11 cellular contexts compared by ENCODE assay signal in genomic region chr6:30507849-30508843, GRCh38. TPM values are rescaled to one million over a fixed set of nuclear protein-coding genes. Genes with fewer than 3 reads are reported as not detected.
A peak's percentile ranks its signal among the peaks of the same experiment; 100 is the strongest.
DNase-seq lines count a peak whose midpoint lies in the region; ATAC-seq and TF ChIP-seq lines count a peak whose summit lies in the region.
"Had no signal": no experiment of that assay in that cellular context is flagged by ENCODE, and none has a peak within 500 bp of the region (broad histone marks: within the 10 kb centered on the region; RNA-seq: fewer than 3 reads in every experiment).

No MANE protein-coding gene starts in this region.

- H3K27ac ChIP-seq in GM23248: no peak overlapping the region
- H3K27ac ChIP-seq: tibial nerve had no signal

- H4K20me1 ChIP-seq in GM23248 (ENCODE audit: insufficient read depth): no peaks in the 10 kb centered on the region

- H3F3A ChIP-seq in GM23248 (ENCODE audit: insufficient read depth): no peaks in the 10 kb centered on the region

- 80 to 84% methylated on average over 5 of the region's 5 CpGs for WGBS in GM23248 (ENCODE audit: low coverage in 1 of 2, low lambda C conversion rate in 2 of 2, missing lambda C conversion rate in 2 of 2), 2 experiments

- ATAC-seq in T-helper 17 cell (no peak), mucosa of descending colon (peak; percentile 57), left cardiac atrium (no peak)

- H3K4me1 ChIP-seq in GM23248 (ENCODE audit: insufficient read depth) (peaks cover 6% of the 10 kb centered on the region; the same call in 1 of the 2 replicates), mucosa of descending colon (ENCODE audit: low read depth) (peaks cover 3% of the 10 kb centered on the region)

- no peaks in the 10 kb centered on the region for H3K27me3 Mint-ChIP-seq in T-helper 17 cell

- no peaks in the 10 kb centered on the region for H3K36me3 ChIP-seq in GM06990 (ENCODE audit: control insufficient read depth, insufficient read depth, low read length)
- H3K36me3 ChIP-seq in GM23248 (ENCODE audit: low read depth): no peaks in the 10 kb centered on the region
- H3K36me3 ChIP-seq in mucosa of descending colon (ENCODE audit: low read depth): no peaks in the 10 kb centered on the region
- H3K36me3 ChIP-seq: tibial nerve had no signal

- intact Hi-C loops in mucosa of descending colon (cut with DNase I, micrococcal nuclease) (no loop called here), left cardiac atrium (cut with DNase I) (no loop called here)

- H3K4me1 Mint-ChIP-seq in T-helper 17 cell: peaks cover 36% of the 10 kb centered on the region

- H3K4me3 ChIP-seq in GM06990 (replicated peaks; ENCODE audit: low read depth, low read length): no peak overlapping the region
- no peak overlapping the region for H3K4me3 ChIP-seq in GM23248
- no peak overlapping the region for H3K4me3 ChIP-seq in mucosa of descending colon
- H3K4me3 ChIP-seq: tibial nerve had no signal

- TF ChIP-seq CTCF in GM06990 (IDR thresholded peaks at IDR 0.05; ENCODE audit: insufficient read depth, low read length, poor library complexity, severe bottlenecking) (no peak), mucosa of descending colon (IDR thresholded peaks at IDR 0.05) (no peak)

- H3K9me3 ChIP-seq in GM23248 (ENCODE audit: low read depth) (no peaks in the 10 kb centered on the region), T-helper 17 cell (ENCODE audit: control insufficient read depth, low read length, poor library complexity, severe bottlenecking) (no peaks in the 10 kb centered on the region), mucosa of descending colon (no peaks in the 10 kb centered on the region)
- H3K9me3 ChIP-seq: tibial nerve had no signal

- no peaks in the 10 kb centered on the region for H3K27me3 ChIP-seq in GM06990 (replicated peaks; ENCODE audit: control insufficient read depth, insufficient read depth, low read length)
- H3K27me3 ChIP-seq in GM23248 (replicated peaks; ENCODE audit: insufficient read depth): no peaks in the 10 kb centered on the region
- H3K27me3 ChIP-seq: tibial nerve had no signal

- H2AFZ ChIP-seq in GM23248: peak overlapping the region; percentile 78; the same call in 1 of the 2 replicates

- DNase-seq in GM06990 (ENCODE audit: extremely low read depth, insufficient read length) (peak; percentile 37), GM23248 (no peak), T-helper 17 cell (no peak), mucosa of descending colon (no peak), erythroblast (lab: John Stamatoyannopoulos, UW) (no peak), NCI-H748 treated with DMSO at 0.1 percent for 48 hours (lab: John Stamatoyannopoulos, UW) (no peak), left cardiac atrium (no peak), NCI-H2196 treated with DMSO at 0.1 percent for 48 hours (lab: John Stamatoyannopoulos, UW; ENCODE audit: unreplicated experiment) (no peak)
- DNase-seq: DMS79 treated with DMSO at 0.1 percent for 48 hours, NCI-H2107 had no signal

- no peak for TF ChIP-seq POLR2A in erythroblast (IDR thresholded peaks at IDR 0.05; ENCODE audit: low read length)

- in situ Hi-C loops in GM23248 (cut with MboI): no loop called here

- no peak overlapping the region for H3K9ac ChIP-seq in GM23248

- H3K27ac Mint-ChIP-seq in T-helper 17 cell: peak overlapping the region; percentile 93

- H3K36me3 Mint-ChIP-seq in T-helper 17 cell (ENCODE audit: low read depth): no peaks in the 10 kb centered on the region

- H3K4me2 ChIP-seq in GM23248 (ENCODE audit: unreplicated experiment): no peak overlapping the region

- peak overlapping the region; percentile 86 for H3K4me3 Mint-ChIP-seq in T-helper 17 cell

- no peaks in the 10 kb centered on the region for H3K9me2 ChIP-seq in GM23248 (ENCODE audit: insufficient read depth)

- H3K79me2 ChIP-seq in GM23248 (ENCODE audit: insufficient read depth): no peaks in the 10 kb centered on the region

RNA-seq across cellular contexts. Expression of gene HLA-E, which starts 18.8 kb away (rescaled TPM):
- 190 and 203 TPM in 2 replicates for total RNA-seq in GM23248 (2014; rRNA removed; shearing (Covaris generic))
- 123 and 130 TPM in 2 replicates for polyA plus RNA-seq in GM23248 (2016; fragmentation: Nextera tagmentation; extraction: Ambion mirVana)
- total RNA-seq in T-helper 17 cell (1,000 to 10,000 TPM; 1,324 to 1,494 TPM), mucosa of descending colon (100 to 1,000 TPM; 316 to 631 (median 383) TPM), left cardiac atrium (100 to 1,000 TPM; 210 to 242 TPM)

RNA-seq across cellular contexts. Expression of gene GNL1, which starts 48.1 kb away (rescaled TPM):
- 62.3 and 64.8 TPM in 2 replicates for total RNA-seq in GM23248 (2014; rRNA removed; shearing (Covaris generic))
- 72.1 and 78.9 TPM in 2 replicates for polyA plus RNA-seq in GM23248 (2016; fragmentation: Nextera tagmentation; extraction: Ambion mirVana)
- total RNA-seq in T-helper 17 cell (100 to 1,000 TPM; 178 to 211 TPM), mucosa of descending colon (10 to 100 TPM; 37.8 to 48.1 (median 45.9) TPM), left cardiac atrium (10 to 100 TPM; 25.7 to 32.1 TPM)

RNA-seq across cellular contexts. Expression of gene PRR3, which starts 48.9 kb away (rescaled TPM):
- 5.2 and 6.5 TPM in 2 replicates for total RNA-seq in GM23248 (2014; rRNA removed; shearing (Covaris generic))
- polyA plus RNA-seq in GM23248 (2016; fragmentation: Nextera tagmentation; extraction: Ambion mirVana): 7.1 and 7.3 TPM in 2 replicates
- 10 to 100 TPM; 11.2 to 13.9 TPM for total RNA-seq in T-helper 17 cell
- total RNA-seq in mucosa of descending colon: 1 to 10 TPM; 4.6 to 9.7 (median 5.9) TPM
- total RNA-seq in left cardiac atrium: 1 to 10 TPM; 4.6 to 5.4 TPM
